ENCODE assay signal across 9 cellular contexts in genomic region chr12:53624453-53624852, GRCh38. TPM values are rescaled to one million over a fixed set of nuclear protein-coding genes. Genes with fewer than 3 reads are reported as not detected.
A peak's percentile ranks its signal among the peaks of the same experiment; 100 is the strongest.
DNase-seq lines count a peak whose midpoint lies in the region; ATAC-seq, FAIRE-seq and TF ChIP-seq lines count a peak whose summit lies in the region.
"Had no signal": no experiment of that assay in that cellular context is flagged by ENCODE, and none has a peak within 500 bp of the region (broad histone marks: within the 10 kb centered on the region; RNA-seq: fewer than 3 reads in every experiment).

No MANE protein-coding gene starts in this region.

- no peak for TF ChIP-seq POLR2A in GM12892 (IDR thresholded peaks at IDR 0.05; ENCODE audit: low read depth, low read length)

- H3K9me3 Mint-ChIP-seq in WTC11, result no peaks in the 10 kb centered on the region

- peak overlapping the region in 20 of 21 experiments; percentile 8 to 99 (median 96) for H3K27ac ChIP-seq in skin epidermis

- H3K9me3 ChIP-seq in HAP-1, result no peaks in the 10 kb centered on the region

- H3K4me3 Mint-ChIP-seq in WTC11, result peak overlapping the region; percentile 87

- no peak for TF ChIP-seq CTCF in WTC11 (IDR thresholded peaks at IDR 0.05)
- TF ChIP-seq CTCF in foreskin fibroblast (IDR thresholded peaks at IDR 0.05; ENCODE audit: low read depth, low read length), result no peak

- peaks cover 31% of the 10 kb centered on the region for H3K4me1 Mint-ChIP-seq in WTC11

- H3K4me1 ChIP-seq in HAP-1, result peaks cover 25% of the 10 kb centered on the region

- no peaks in the 10 kb centered on the region for H3K27me3 ChIP-seq in HAP-1 (ENCODE audit: low read depth)

- in situ Hi-C loops in HAP-1 (cut with MboI; ENCODE audit: low sequenced_read_pairs), result no loop called here

- FAIRE-seq in GM12892 (lab: Jason Lieb, UNC), result no peak
- FAIRE-seq: H1 had no signal

- DNase-seq in HAP-1 (ENCODE audit: low spot score in 2 of 2), result no peak
- no peak for DNase-seq in WTC11 (ENCODE audit: low spot score)
- DNase-seq in foreskin fibroblast, result peak in 1 of 2 donors; percentile 43
- DNase-seq in GM12892 (ENCODE audit: insufficient read length), result no peak
- DNase-seq in iPS-NIHi11 (ENCODE audit: low spot score), result no peak
- no peak for DNase-seq in NCI-H1105 (lab: John Stamatoyannopoulos, UW)

- CTCF ChIA-PET in WTC11 (lab: Charles Lee), result interaction anchor here (1.1 kb wide), 1 partner anchor 120 kb away, joined by 3 read pairs; no protein-coding TSS in a partner anchor

- H3K27ac Mint-ChIP-seq in WTC11, result no peak overlapping the region

- no peak for ATAC-seq in WTC11
- ATAC-seq in GM19452 (IDR thresholded peaks at IDR 0.05; ENCODE audit: unreplicated experiment), result no peak

- H3K4me3 ChIP-seq in HAP-1 (peak overlapping the region; percentile 71), foreskin fibroblast (ENCODE audit: low read depth in 1 of 2, low read length in 2 of 2) (peak overlapping the region; percentile 85 to 99), skin epidermis (peak overlapping the region; percentile 44 to 61 (median 58))

- no peaks in the 10 kb centered on the region for H3K36me3 ChIP-seq in HAP-1 (replicated peaks)

- POLR2A ChIA-PET in WTC11 (lab: Charles Lee), result no interaction called here

- H3K27me3 Mint-ChIP-seq in WTC11 (ENCODE audit: low read depth), result no peaks in the 10 kb centered on the region; the same call in 1 of the 2 replicates

- no peaks in the 10 kb centered on the region for H3K36me3 Mint-ChIP-seq in WTC11

TF ChIP-seq in WTC11, 78 proteins besides CTCF, POLR2A, EP300 and RAD21:
- TF ChIP-seq EMX1 (CRISPR knock-in tag; IDR thresholded peaks at IDR 0.05), result no peak
- no peak for TF ChIP-seq JAZF1 (CRISPR knock-in tag; IDR thresholded peaks at IDR 0.05)
- no peak for TF ChIP-seq ZBTB21 (CRISPR knock-in tag; IDR thresholded peaks at IDR 0.05; ENCODE audit: borderline replicate concordance)
- TF ChIP-seq PRRX2 (CRISPR knock-in tag; IDR thresholded peaks at IDR 0.05), result no peak
- TF ChIP-seq ATF6 (CRISPR knock-in tag; IDR thresholded peaks at IDR 0.05), result no peak
- TF ChIP-seq USF1 (CRISPR knock-in tag; IDR thresholded peaks at IDR 0.05), result no peak
- no peak for TF ChIP-seq FOXK1 (CRISPR knock-in tag; IDR thresholded peaks at IDR 0.05)
- no peak for TF ChIP-seq JUN (CRISPR knock-in tag; IDR thresholded peaks at IDR 0.05)
- TF ChIP-seq NR1H2 (CRISPR knock-in tag; IDR thresholded peaks at IDR 0.05), result no peak
- TF ChIP-seq KAT7 (CRISPR knock-in tag; IDR thresholded peaks at IDR 0.05; ENCODE audit: borderline replicate concordance), result no peak
- TF ChIP-seq CBFB (CRISPR knock-in tag; IDR thresholded peaks at IDR 0.05; ENCODE audit: low read depth), result no peak
- TF ChIP-seq ESRRA (CRISPR knock-in tag; IDR thresholded peaks at IDR 0.05; ENCODE audit: borderline replicate concordance), result no peak
- TF ChIP-seq OVOL2 (CRISPR knock-in tag; IDR thresholded peaks at IDR 0.05; ENCODE audit: borderline replicate concordance), result no peak
- TF ChIP-seq, protein P1, sequence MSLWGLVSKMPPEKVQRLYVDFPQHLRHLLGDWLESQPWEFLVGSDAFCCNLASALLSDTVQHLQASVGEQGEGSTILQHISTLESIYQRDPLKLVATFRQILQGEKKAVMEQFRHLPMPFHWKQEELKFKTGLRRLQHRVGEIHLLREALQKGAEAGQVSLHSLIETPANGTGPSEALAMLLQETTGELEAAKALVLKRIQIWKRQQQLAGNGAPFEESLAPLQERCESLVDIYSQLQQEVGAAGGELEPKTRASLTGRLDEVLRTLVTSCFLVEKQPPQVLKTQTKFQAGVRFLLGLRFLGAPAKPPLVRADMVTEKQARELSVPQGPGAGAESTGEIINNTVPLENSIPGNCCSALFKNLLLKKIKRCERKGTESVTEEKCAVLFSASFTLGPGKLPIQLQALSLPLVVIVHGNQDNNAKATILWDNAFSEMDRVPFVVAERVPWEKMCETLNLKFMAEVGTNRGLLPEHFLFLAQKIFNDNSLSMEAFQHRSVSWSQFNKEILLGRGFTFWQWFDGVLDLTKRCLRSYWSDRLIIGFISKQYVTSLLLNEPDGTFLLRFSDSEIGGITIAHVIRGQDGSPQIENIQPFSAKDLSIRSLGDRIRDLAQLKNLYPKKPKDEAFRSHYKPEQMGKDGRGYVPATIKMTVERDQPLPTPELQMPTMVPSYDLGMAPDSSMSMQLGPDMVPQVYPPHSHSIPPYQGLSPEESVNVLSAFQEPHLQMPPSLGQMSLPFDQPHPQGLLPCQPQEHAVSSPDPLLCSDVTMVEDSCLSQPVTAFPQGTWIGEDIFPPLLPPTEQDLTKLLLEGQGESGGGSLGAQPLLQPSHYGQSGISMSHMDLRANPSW (CRISPR knock-in tag; conservative IDR thresholded peaks at IDR 0.05; ENCODE audit: low read depth), result no peak
- no peak for TF ChIP-seq SOX15 (CRISPR knock-in tag; IDR thresholded peaks at IDR 0.05)
- TF ChIP-seq, protein P2, sequence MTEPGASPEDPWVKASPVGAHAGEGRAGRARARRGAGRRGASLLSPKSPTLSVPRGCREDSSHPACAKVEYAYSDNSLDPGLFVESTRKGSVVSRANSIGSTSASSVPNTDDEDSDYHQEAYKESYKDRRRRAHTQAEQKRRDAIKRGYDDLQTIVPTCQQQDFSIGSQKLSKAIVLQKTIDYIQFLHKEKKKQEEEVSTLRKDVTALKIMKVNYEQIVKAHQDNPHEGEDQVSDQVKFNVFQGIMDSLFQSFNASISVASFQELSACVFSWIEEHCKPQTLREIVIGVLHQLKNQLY (CRISPR knock-in tag; IDR thresholded peaks at IDR 0.05), result no peak

RNA-seq across cellular contexts. Expression of gene ATF7, which starts 1.7 kb away (rescaled TPM):
- 16.3 to 20.3 TPM (median 19.7 TPM) in 3 replicates for total RNA-seq in WTC11 (2021)
- polyA plus RNA-seq in GM12892 (2012; ENCODE audit: missing spikeins), result 14.5 TPM

RNA-seq across cellular contexts. Expression of gene ATP5MC2, which starts 51.4 kb away (rescaled TPM):
- total RNA-seq in WTC11 (2021), result 411 to 527 TPM (median 517 TPM) in 3 replicates
- polyA plus RNA-seq in GM12892 (2012; ENCODE audit: missing spikeins), result 687 TPM
